8 cellular contexts compared by ENCODE assay signal in the genomic region with DNA sequence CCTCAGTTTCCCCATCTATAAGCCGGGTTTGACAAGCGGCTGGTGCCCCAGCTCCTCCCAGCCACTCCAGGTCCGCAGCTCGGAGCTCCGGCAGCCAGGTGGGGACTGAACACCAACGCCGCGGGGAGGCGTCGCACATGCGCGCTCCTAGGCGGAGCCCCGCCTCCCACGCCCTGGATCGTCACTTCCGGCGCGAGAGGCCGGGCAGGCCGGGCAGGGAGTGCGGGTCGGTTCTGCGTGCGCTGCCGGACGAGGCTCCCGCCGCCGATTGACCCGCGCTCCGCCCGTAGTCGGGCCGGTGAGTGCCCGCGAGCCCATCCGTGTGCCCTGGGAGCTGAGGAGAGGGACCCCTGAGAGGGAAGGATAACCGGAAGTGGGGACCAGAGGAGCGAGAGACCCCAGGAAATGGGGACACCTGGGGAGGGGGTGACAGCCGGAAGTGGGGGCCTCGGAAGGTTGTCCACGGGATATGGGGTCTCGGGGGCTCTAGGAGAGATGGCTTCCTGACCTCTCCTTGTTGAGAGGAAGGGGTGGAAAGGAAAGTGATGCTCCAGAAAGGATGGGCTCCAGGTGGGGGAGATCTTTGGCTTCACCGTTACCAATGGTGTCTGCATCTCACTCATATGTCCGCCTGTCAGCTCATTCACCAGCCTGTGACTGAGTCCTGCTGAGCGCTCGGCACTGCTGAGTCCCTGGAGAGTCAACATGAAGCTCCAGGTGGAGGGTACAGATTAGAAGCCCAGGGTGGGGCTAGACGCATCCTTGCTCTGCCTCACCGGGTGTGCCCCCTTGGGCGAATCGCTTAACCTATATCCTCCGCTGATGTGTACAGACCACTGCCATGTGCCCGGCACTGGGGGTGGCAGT. TPM values are rescaled to one million over a fixed set of nuclear protein-coding genes. Genes with fewer than 3 reads are reported as not detected.
DNase-seq lines count a peak whose midpoint lies in the region; ATAC-seq and TF ChIP-seq lines count a peak whose summit lies in the region.

A gene with protein sequence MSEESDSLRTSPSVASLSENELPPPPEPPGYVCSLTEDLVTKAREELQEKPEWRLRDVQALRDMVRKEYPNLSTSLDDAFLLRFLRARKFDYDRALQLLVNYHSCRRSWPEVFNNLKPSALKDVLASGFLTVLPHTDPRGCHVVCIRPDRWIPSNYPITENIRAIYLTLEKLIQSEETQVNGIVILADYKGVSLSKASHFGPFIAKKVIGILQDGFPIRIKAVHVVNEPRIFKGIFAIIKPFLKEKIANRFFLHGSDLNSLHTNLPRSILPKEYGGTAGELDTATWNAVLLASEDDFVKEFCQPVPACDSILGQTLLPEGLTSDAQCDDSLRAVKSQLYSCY (plus strand): TSS at position 181 of the 867 bp plus-strand sequence. CDS start 4,126 bp downstream, outside the sequence.

- in situ Hi-C loops in GM23248 (cut with MboI): no loop called here

- H3K4me3 ChIP-seq in DND-41 (ENCODE audit: low read depth in 1 of 2, low read length in 2 of 2) (peak within 1 kb of the TSS; percentile 61 to 74), GM23248 (peak within 1 kb of the TSS; percentile 94), Karpas-422 (ENCODE audit: low read length) (peak within 1 kb of the TSS; percentile 72), fibroblast of lung (replicated peaks in 1 of 4; ENCODE audit: control extremely low read depth in 1 of 4, insufficient read depth in 1 of 4, low read depth in 3 of 4, low read length in 4 of 4) (peak within 1 kb of the TSS; percentile 85 to 93 (median 87))

- H4K20me1 ChIP-seq in DND-41 (ENCODE audit: insufficient read depth, low read length): no peaks in the 10 kb centered on the region
- no peaks in the 10 kb centered on the region for H4K20me1 ChIP-seq in GM23248 (ENCODE audit: insufficient read depth)
- no peaks in the 10 kb centered on the region for H4K20me1 ChIP-seq in Karpas-422 (ENCODE audit: insufficient read depth, low read depth, low read length)
- no peaks in the 10 kb centered on the region for H4K20me1 ChIP-seq in fibroblast of lung (ENCODE audit: control insufficient read depth, extremely low read depth, insufficient read depth, low read length)

- H2AFZ ChIP-seq in DND-41 (ENCODE audit: low read depth, low read length) (peak within 1 kb of the TSS; percentile 92), GM23248 (peak within 1 kb of the TSS; percentile 90), Karpas-422 (ENCODE audit: low read length) (peak within 1 kb of the TSS; percentile 72), fibroblast of lung (ENCODE audit: low read length) (peak within 1 kb of the TSS; percentile 97)

- H3K9me2 ChIP-seq in GM23248 (ENCODE audit: insufficient read depth) (no peaks in the 10 kb centered on the region), Karpas-422 (replicated peaks; ENCODE audit: insufficient read depth, low read length) (no peaks in the 10 kb centered on the region)

- H3K27me3 ChIP-seq in DND-41 (ENCODE audit: insufficient read depth, low read length, poor library complexity) (no peaks in the 10 kb centered on the region), GM23248 (replicated peaks; ENCODE audit: insufficient read depth) (no peaks in the 10 kb centered on the region), Karpas-422 (ENCODE audit: low read length) (no peaks in the 10 kb centered on the region), fibroblast of lung (ENCODE audit: control insufficient read depth, insufficient read depth, low read length) (no peaks in the 10 kb centered on the region)

- peak within 1 kb of the TSS; percentile 65 for H3K9ac ChIP-seq in DND-41 (ENCODE audit: low read depth, low read length)
- H3K9ac ChIP-seq in GM23248: peak within 1 kb of the TSS; percentile 93
- H3K9ac ChIP-seq in Karpas-422 (ENCODE audit: low read length): peak within 1 kb of the TSS; percentile 80
- peak within 1 kb of the TSS; percentile 92 for H3K9ac ChIP-seq in fibroblast of lung (ENCODE audit: insufficient read depth, low read length)

- intact Hi-C loops in activated T-helper 1 cell treated with anti-CD3 and anti-CD28 coated beads, Interleukin-12 subunit alpha, Interleukin-12 subunit beta, Interleukin-2, Interleukin-4 antibody, amounts not matched to agents 30 ng/mL and 10 ng/mL and 1 ng/mL, durations not matched to agents 14 hours and 24 hours and 36 hours (cut with micrococcal nuclease): loop anchor here (1.0 to 5.0 kb wide), 7 partner anchors 46 to 409 kb away; a partner anchor contains a TSS

- H3K36me3 ChIP-seq in DND-41 (ENCODE audit: insufficient read depth, low read length) (peaks cover 13% of the 10 kb centered on the region), GM23248 (ENCODE audit: low read depth) (no peaks in the 10 kb centered on the region), Karpas-422 (ENCODE audit: insufficient read depth, low read length) (peaks cover 5% of the 10 kb centered on the region; the same call in 1 of the 2 replicates), fibroblast of lung (ENCODE audit: control insufficient read depth, insufficient read depth, low read length) (peaks cover 5% of the 10 kb centered on the region)

- H3K27me3 Mint-ChIP-seq in activated T-helper 1 cell treated with anti-CD3 and anti-CD28 coated beads, Interleukin-12 subunit alpha, Interleukin-12 subunit beta, Interleukin-2, Interleukin-4 antibody, amounts not matched to agents 30 ng/mL and 10 ng/mL and 1 ng/mL, durations not matched to agents 14 hours and 24 hours and 36 hours (ENCODE audit: insufficient read depth): peaks cover 3% of the 10 kb centered on the region
- H3K27me3 Mint-ChIP-seq in naive thymus-derived CD8-positive, alpha-beta T cell: no peaks in the 10 kb centered on the region
- no peaks in the 10 kb centered on the region for H3K27me3 Mint-ChIP-seq in stimulated activated naive B cell treated with anti-CD40 and anti-IgM and Interleukin-4, amounts not matched to agents 10 μg/mL and 1 μg/mL and 100 μg/mL, for 72 hours

- peak within 1 kb of the TSS; percentile 95 for H3K4me3 Mint-ChIP-seq in activated T-helper 1 cell treated with anti-CD3 and anti-CD28 coated beads, Interleukin-12 subunit alpha, Interleukin-12 subunit beta, Interleukin-2, Interleukin-4 antibody, amounts not matched to agents 30 ng/mL and 10 ng/mL and 1 ng/mL, durations not matched to agents 14 hours and 24 hours and 36 hours
- H3K4me3 Mint-ChIP-seq in naive thymus-derived CD8-positive, alpha-beta T cell: peak within 1 kb of the TSS; percentile 89 to 98 (median 92)
- peak within 1 kb of the TSS; percentile 98 for H3K4me3 Mint-ChIP-seq in stimulated activated naive B cell treated with anti-CD40 and anti-IgM and Interleukin-4, amounts not matched to agents 10 μg/mL and 1 μg/mL and 100 μg/mL, for 72 hours

- peak within 1 kb of the TSS; percentile 93 for H3K27ac Mint-ChIP-seq in activated T-helper 1 cell treated with anti-CD3 and anti-CD28 coated beads, Interleukin-12 subunit alpha, Interleukin-12 subunit beta, Interleukin-2, Interleukin-4 antibody, amounts not matched to agents 30 ng/mL and 10 ng/mL and 1 ng/mL, durations not matched to agents 14 hours and 24 hours and 36 hours
- peak within 1 kb of the TSS; percentile 91 to 99 (median 96) for H3K27ac Mint-ChIP-seq in naive thymus-derived CD8-positive, alpha-beta T cell
- H3K27ac Mint-ChIP-seq in stimulated activated naive B cell treated with anti-CD40 and anti-IgM and Interleukin-4, amounts not matched to agents 10 μg/mL and 1 μg/mL and 100 μg/mL, for 72 hours: peak within 1 kb of the TSS; percentile 99

- H3K79me2 ChIP-seq in DND-41 (ENCODE audit: insufficient read depth, low read length) (peaks cover 15% of the 10 kb centered on the region), GM23248 (ENCODE audit: insufficient read depth) (peaks cover 39% of the 10 kb centered on the region), Karpas-422 (ENCODE audit: low read length) (peaks cover 29% of the 10 kb centered on the region), fibroblast of lung (ENCODE audit: control insufficient read depth, insufficient read depth, low read length) (peaks cover 6% of the 10 kb centered on the region)

- H3K4me1 Mint-ChIP-seq in activated T-helper 1 cell treated with anti-CD3 and anti-CD28 coated beads, Interleukin-12 subunit alpha, Interleukin-12 subunit beta, Interleukin-2, Interleukin-4 antibody, amounts not matched to agents 30 ng/mL and 10 ng/mL and 1 ng/mL, durations not matched to agents 14 hours and 24 hours and 36 hours (ENCODE audit: low read depth): peaks cover 20% of the 10 kb centered on the region
- peaks cover 13 to 33% (median 30%) of the 10 kb centered on the region in 4 donors for H3K4me1 Mint-ChIP-seq in naive thymus-derived CD8-positive, alpha-beta T cell
- peaks cover 37 to 54% of the 10 kb centered on the region in 2 donors for H3K4me1 Mint-ChIP-seq in stimulated activated naive B cell treated with anti-CD40 and anti-IgM and Interleukin-4, amounts not matched to agents 10 μg/mL and 1 μg/mL and 100 μg/mL, for 72 hours

- 3 to 4% methylated on average over 46 to 55 of the region's 55 CpGs for WGBS in GM23248 (ENCODE audit: low coverage in 1 of 2, low lambda C conversion rate in 2 of 2, missing lambda C conversion rate in 2 of 2), 2 experiments

- TF ChIP-seq CTCF in DND-41 (IDR thresholded peaks at IDR 0.05; ENCODE audit: borderline replicate concordance, extremely low read depth, low read length, poor library complexity, severe bottlenecking) (peak; percentile 53), fibroblast of lung (conservative IDR thresholded peaks at IDR 0.05 in 1 of 2, IDR thresholded peaks at IDR 0.05 in 1 of 2; ENCODE audit: low read depth in 1 of 2, low read length in 2 of 2) (no peak)

- peak; percentile 94 for ATAC-seq in DND-41 (ENCODE audit: insufficient read depth, low read depth)
- peak; percentile 94 to 96 for ATAC-seq in naive thymus-derived CD8-positive, alpha-beta T cell
- peak; percentile 91 to 93 for ATAC-seq in stimulated activated naive B cell treated with anti-CD40 and anti-IgM and Interleukin-4, amounts not matched to agents 10 μg/mL and 1 μg/mL and 100 μg/mL, for 72 hours (replicated peaks)

- H3K4me1 ChIP-seq in DND-41 (ENCODE audit: insufficient read depth, low read length) (peaks cover 22% of the 10 kb centered on the region), GM23248 (ENCODE audit: insufficient read depth) (peaks cover 14% of the 10 kb centered on the region), Karpas-422 (ENCODE audit: low read length) (peaks cover 25% of the 10 kb centered on the region), fibroblast of lung (ENCODE audit: control insufficient read depth, extremely low read depth, insufficient read depth, low read length) (peaks cover 2% of the 10 kb centered on the region)

- H3K4me2 ChIP-seq in DND-41 (ENCODE audit: insufficient read depth, low read length) (peak within 1 kb of the TSS; percentile 83), GM23248 (ENCODE audit: unreplicated experiment) (peak within 1 kb of the TSS; percentile 94), Karpas-422 (ENCODE audit: low read depth, low read length, poor library complexity, severe bottlenecking) (peak within 1 kb of the TSS; percentile 76), fibroblast of lung (ENCODE audit: extremely low read depth, insufficient read depth, low read length) (peak within 1 kb of the TSS; percentile 100)

- peaks cover 6% of the 10 kb centered on the region; the same call in 1 of the 2 replicates for H3F3A ChIP-seq in GM23248 (ENCODE audit: insufficient read depth)

- no peaks in the 10 kb centered on the region for H3K9me3 Mint-ChIP-seq in activated T-helper 1 cell treated with anti-CD3 and anti-CD28 coated beads, Interleukin-12 subunit alpha, Interleukin-12 subunit beta, Interleukin-2, Interleukin-4 antibody, amounts not matched to agents 30 ng/mL and 10 ng/mL and 1 ng/mL, durations not matched to agents 14 hours and 24 hours and 36 hours
- H3K9me3 Mint-ChIP-seq in naive thymus-derived CD8-positive, alpha-beta T cell: no peaks in the 10 kb centered on the region
- H3K9me3 Mint-ChIP-seq in stimulated activated naive B cell treated with anti-CD40 and anti-IgM and Interleukin-4, amounts not matched to agents 10 μg/mL and 1 μg/mL and 100 μg/mL, for 72 hours: no peaks in the 10 kb centered on the region

- H3K9me3 ChIP-seq in DND-41 (ENCODE audit: insufficient read depth, low read length, severe bottlenecking) (no peaks in the 10 kb centered on the region), GM23248 (ENCODE audit: low read depth) (no peaks in the 10 kb centered on the region), Karpas-422 (ENCODE audit: low read length) (no peaks in the 10 kb centered on the region), fibroblast of lung (ENCODE audit: control insufficient read depth, insufficient read depth, low read depth, low read length) (no peaks in the 10 kb centered on the region)

- H3K36me3 Mint-ChIP-seq in activated T-helper 1 cell treated with anti-CD3 and anti-CD28 coated beads, Interleukin-12 subunit alpha, Interleukin-12 subunit beta, Interleukin-2, Interleukin-4 antibody, amounts not matched to agents 30 ng/mL and 10 ng/mL and 1 ng/mL, durations not matched to agents 14 hours and 24 hours and 36 hours (ENCODE audit: low read depth): peaks cover 12% of the 10 kb centered on the region
- peaks cover 0 to 7% (median 6%) of the 10 kb centered on the region in 3 donors for H3K36me3 Mint-ChIP-seq in naive thymus-derived CD8-positive, alpha-beta T cell
- H3K36me3 Mint-ChIP-seq in stimulated activated naive B cell treated with anti-CD40 and anti-IgM and Interleukin-4, amounts not matched to agents 10 μg/mL and 1 μg/mL and 100 μg/mL, for 72 hours: peaks cover 8 to 28% of the 10 kb centered on the region in 2 donors

- DNase-seq in DND-41 (peak; percentile 90), GM23248 (peak; percentile 94), Karpas-422 (peak; percentile 96), RKO (ENCODE audit: low spot score) (peak; percentile 90), fibroblast of lung (ENCODE audit: low read depth in 2 of 2) (peak; percentile 79 to 80)
- DNase-seq in activated T-helper 1 cell treated with anti-CD3 and anti-CD28 coated beads, Interleukin-12 subunit alpha, Interleukin-12 subunit beta, Interleukin-2, Interleukin-4 antibody, amounts not matched to agents 30 ng/mL and 10 ng/mL and 1 ng/mL, durations not matched to agents 14 hours and 24 hours and 36 hours (ENCODE audit: low spot score): peak; percentile 90
- DNase-seq in naive thymus-derived CD8-positive, alpha-beta T cell: peak; percentile 80 to 91 (median 86)
- peak; percentile 90 for DNase-seq in stimulated activated naive B cell treated with anti-CD40 and anti-IgM and Interleukin-4, amounts not matched to agents 10 μg/mL and 1 μg/mL and 100 μg/mL, for 72 hours

- POLR2A ChIA-PET in naive thymus-derived CD8-positive, alpha-beta T cell (lab: Charles Lee): interaction anchor here (0.6 to 1.9 kb wide), 13 partner anchors 9 to 1006 kb away, joined by 3 to 15 read pairs (median 4); a partner anchor contains a TSS

- H3K27ac ChIP-seq in DND-41 (ENCODE audit: low read length) (peak within 1 kb of the TSS; percentile 79), GM23248 (peak within 1 kb of the TSS; percentile 65), Karpas-422 (ENCODE audit: low read length) (peak within 1 kb of the TSS; percentile 54), fibroblast of lung (ENCODE audit: insufficient read depth, low read length) (peak within 1 kb of the TSS; percentile 89)

RNA-seq across cellular contexts. Expression of the gene that starts here (rescaled TPM):
- total RNA-seq in GM23248 (2014; rRNA removed; shearing (Covaris generic)): 9.2 and 11.8 TPM in 2 replicates
- 19.6 and 21.4 TPM in 2 replicates for polyA plus RNA-seq in GM23248 (2016; fragmentation: Nextera tagmentation; extraction: Ambion mirVana)
- total RNA-seq in Karpas-422 (2014; rRNA removed; shearing (Covaris generic); ENCODE audit: low replicate concordance): 10.2 and 24.4 TPM in 2 replicates
- 22.9 and 24.7 TPM in 2 replicates for total RNA-seq in activated T-helper 1 cell treated with anti-CD3 and anti-CD28 coated beads, Interleukin-12 subunit alpha, Interleukin-12 subunit beta, Interleukin-2, Interleukin-4 antibody, amounts not matched to agents 30 ng/mL and 10 ng/mL and 1 ng/mL, durations not matched to agents 14 hours and 24 hours and 36 hours
- total RNA-seq in fibroblast of lung: 10.3 and 12.6 TPM in 2 replicates
- polyA plus RNA-seq in fibroblast of lung: 11.9 and 12.3 TPM in 2 replicates
- 11.8 and 13.1 TPM in 2 replicates for polyA plus RNA-seq in fibroblast of lung (2012)
- polyA minus RNA-seq in fibroblast of lung (ENCODE audit: low replicate concordance): 49.1 and 67.8 TPM in 2 replicates
- 10 to 100 TPM; 17.4 to 19.3 TPM for total RNA-seq in naive thymus-derived CD8-positive, alpha-beta T cell
- polyA plus RNA-seq in naive thymus-derived CD8-positive, alpha-beta T cell: 10 to 100 TPM; 10.5 to 15.3 (median 15.3) TPM

Comparison
In these comparisons a context has a peak if more than half of its experiments do, and no peak if none do; other contexts are left out.
1. Peak in every context shown above with its lines: DNase-seq, ATAC-seq, H3K4me3 ChIP-seq and H3K27ac ChIP-seq.